Comparison of ENCODE assay signal across 19 cellular contexts in the genomic region with DNA sequence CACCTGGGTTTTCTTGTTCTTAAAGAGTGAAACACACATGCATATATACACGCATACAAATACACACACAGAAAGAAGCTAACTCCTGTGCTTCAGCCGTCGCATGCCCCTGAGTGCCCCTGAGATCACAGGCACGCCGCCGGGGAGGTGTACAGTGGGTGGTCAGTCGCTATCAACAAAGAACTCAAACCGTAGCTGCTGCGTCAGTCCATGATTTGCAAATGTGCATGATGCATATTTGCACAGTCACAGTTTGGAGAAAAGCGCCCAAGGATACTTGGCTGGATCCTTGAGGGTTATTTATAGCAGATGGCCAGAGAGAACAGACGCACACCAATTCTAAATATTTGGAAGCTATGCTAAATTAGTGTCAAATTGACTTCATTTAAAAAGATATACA.
DNase-seq lines count a peak whose midpoint lies in the region; ATAC-seq and TF ChIP-seq lines count a peak whose summit lies in the region.
"Had no signal": no experiment of that assay in that cellular context is flagged by ENCODE, and none has a peak within 500 bp of the region (broad histone marks: within the 10 kb centered on the region; RNA-seq: fewer than 3 reads in every experiment).

No MANE protein-coding gene starts in this region.

- no peak for TF ChIP-seq EP300 in gastroesophageal sphincter (IDR thresholded peaks at IDR 0.05)

- peak; percentile 67 for ATAC-seq in gastroesophageal sphincter
- ATAC-seq in HG03520 (IDR thresholded peaks at IDR 0.05; ENCODE audit: unreplicated experiment), result no peak
- ATAC-seq: left ventricle myocardium superior, right lobe of liver had no signal

- no peak overlapping the region for H3K4me3 ChIP-seq in gastroesophageal sphincter
- H3K4me3 ChIP-seq: colonic mucosa, right lobe of liver had no signal

- TF ChIP-seq CTCF in gastroesophageal sphincter (IDR thresholded peaks at IDR 0.05), result no peak

- H3K27me3 ChIP-seq in gastroesophageal sphincter, result no peaks in the 10 kb centered on the region
- H3K27me3 ChIP-seq: BE2C, colonic mucosa, right lobe of liver had no signal

- TF ChIP-seq POLR2A in gastroesophageal sphincter (IDR thresholded peaks at IDR 0.05), result no peak

- DNase-seq in NCI-H69 (lab: John Stamatoyannopoulos, UW) (peak; percentile 92), astrocyte of the hippocampus (ENCODE audit: low read depth, low spot score) (peak; percentile 71), superior temporal gyrus (ENCODE audit: extremely low spot score) (peak; percentile 40), GM19240 (ENCODE audit: insufficient read length, low spot score) (no peak), A172 (ENCODE audit: low spot score) (no peak)
- DNase-seq: activated CD4-positive, alpha-beta T cell treated with anti-CD3 and anti-CD28 coated beads, Interleukin-2, amount 50 U/mL, for 1 hour; activated CD8-positive, alpha-beta memory T cell treated with anti-CD3 and anti-CD28 coated beads, Interleukin-2, amount 50 U/mL, for 48 hours; activated naive CD4-positive, alpha-beta T cell; aorta; BE2C; colonic mucosa; left ventricle myocardium superior; NCI-H1105 treated with DMSO at 0.1 percent for 48 hours; NCI-H2171; occipital lobe; right lobe of liver had no signal

- 16 to 20% methylated on average over 7 to 10 of the region's 11 CpGs for WGBS in gastroesophageal sphincter (ENCODE audit: low coverage in 1 of 2), 2 donors

- peaks cover 0 to 15% (median 0%) of the 10 kb centered on the region in 3 donors for H3K4me1 ChIP-seq in gastroesophageal sphincter
- H3K4me1 ChIP-seq: BE2C, colonic mucosa, right lobe of liver had no signal

- H3K27ac ChIP-seq in gastroesophageal sphincter, result peak overlapping the region in 1 of 4 donors; percentile 10
- H3K27ac ChIP-seq: colonic mucosa, KMS-11, right lobe of liver had no signal

- no peaks in the 10 kb centered on the region for H3K36me3 ChIP-seq in gastroesophageal sphincter
- H3K36me3 ChIP-seq: BE2C, colonic mucosa, right lobe of liver had no signal

- H3K9me3 ChIP-seq in gastroesophageal sphincter, result no peaks in the 10 kb centered on the region
- H3K9me3 ChIP-seq: colonic mucosa, right lobe of liver had no signal

Comparison
In these comparisons a context has a peak if more than half of its experiments do, and no peak if none do; other contexts are left out.
1. DNase-seq: peak in NCI-H69 (single experiment), astrocyte of the hippocampus (single experiment) and superior temporal gyrus (single experiment); none in GM19240 (single experiment) and A172 (single experiment).